7 cellular contexts compared by ENCODE assay signal in genomic region chr19:1253514-1254080, GRCh38.
DNase-seq lines count a peak whose midpoint lies in the region; ATAC-seq and TF ChIP-seq lines count a peak whose summit lies in the region.

No MANE protein-coding gene starts in this region.

- peaks cover 37% of the 10 kb centered on the region for H3K4me1 Mint-ChIP-seq in activated naive CD8-positive, alpha-beta T cell treated with anti-CD3 and anti-CD28 coated beads, Interleukin-2, amount 50 U/mL, for 24 hours

- H3K9me2 ChIP-seq in MM.1S (replicated peaks; ENCODE audit: insufficient read depth, low read length), result no peaks in the 10 kb centered on the region

- peak overlapping the region; percentile 89 for H3K27ac ChIP-seq in HUES48 (ENCODE audit: low read depth, low read length)
- peak overlapping the region; percentile 97 for H3K27ac ChIP-seq in stomach smooth muscle (ENCODE audit: low read length)
- H3K27ac ChIP-seq in MM.1S (ENCODE audit: low read length), result no peak overlapping the region

- H3K4me1 ChIP-seq in HUES48 (ENCODE audit: control insufficient read depth, insufficient read depth, low read length) (no peaks in the 10 kb centered on the region; the same call in 1 of the 2 replicates), stomach smooth muscle (ENCODE audit: control insufficient read depth, insufficient read depth, low read length) (peaks cover 61% of the 10 kb centered on the region), MM.1S (ENCODE audit: low read length) (peaks cover 4% of the 10 kb centered on the region; the same call in 1 of the 2 replicates)

- no peaks in the 10 kb centered on the region for H4K20me1 ChIP-seq in MM.1S (ENCODE audit: insufficient read depth, low read length)

- H3K9ac ChIP-seq in HUES48 (ENCODE audit: low read depth, low read length), result no peak overlapping the region
- peak overlapping the region; percentile 61 to 72 for H3K9ac ChIP-seq in stomach smooth muscle (ENCODE audit: low read length in 2 of 2)
- no peak overlapping the region for H3K9ac ChIP-seq in MM.1S (ENCODE audit: low read length)

- H3K36me3 ChIP-seq in HUES48 (ENCODE audit: control insufficient read depth, insufficient read depth, low read length) (peaks cover 58% of the 10 kb centered on the region), stomach smooth muscle (ENCODE audit: control insufficient read depth in 2 of 2, insufficient read depth in 2 of 2, low read length in 2 of 2) (peaks cover 23 to 37% of the 10 kb centered on the region in 2 donors), MM.1S (replicated peaks; ENCODE audit: insufficient read depth, low read length) (peaks cover 12% of the 10 kb centered on the region; the same call in 1 of the 2 replicates)

- peaks cover 34% of the 10 kb centered on the region for H3K79me2 ChIP-seq in MM.1S (ENCODE audit: low read length)

- DNase-seq in activated naive CD8-positive, alpha-beta T cell treated with anti-CD3 and anti-CD28 coated beads, Interleukin-2, amount 50 U/mL, for 24 hours, result no peak
- DNase-seq in kidney glomerular epithelial cell (lab: John Stamatoyannopoulos, UW) (peak; percentile 86), MM.1S (no peak)

- H3K9me3 ChIP-seq in HUES48 (ENCODE audit: control insufficient read depth, insufficient read depth, low read length) (no peaks in the 10 kb centered on the region), stomach smooth muscle (ENCODE audit: control insufficient read depth in 2 of 2, low read length in 2 of 2) (no peaks in the 10 kb centered on the region), MM.1S (replicated peaks; ENCODE audit: insufficient read depth, low read length) (no peaks in the 10 kb centered on the region)

- H3K27ac Mint-ChIP-seq in activated naive CD8-positive, alpha-beta T cell treated with anti-CD3 and anti-CD28 coated beads, Interleukin-2, amount 50 U/mL, for 24 hours, result peak overlapping the region; percentile 87

- H3K4me3 ChIP-seq in HUES48 (ENCODE audit: low read depth, low read length) (no peak overlapping the region), stomach smooth muscle (ENCODE audit: low read length in 2 of 2) (peak overlapping the region; percentile 59 to 72), MM.1S (ENCODE audit: low read length) (no peak overlapping the region)

- no peak overlapping the region for H2AFZ ChIP-seq in MM.1S (ENCODE audit: low read length)

- H3K36me3 Mint-ChIP-seq in activated naive CD8-positive, alpha-beta T cell treated with anti-CD3 and anti-CD28 coated beads, Interleukin-2, amount 50 U/mL, for 24 hours (ENCODE audit: low read depth), result peaks cover 29% of the 10 kb centered on the region

- H3K27me3 ChIP-seq in HUES48 (ENCODE audit: control insufficient read depth, insufficient read depth, low read length) (no peaks in the 10 kb centered on the region), stomach smooth muscle (ENCODE audit: control insufficient read depth in 1 of 2, insufficient read depth in 2 of 2, low read length in 2 of 2) (no peaks in the 10 kb centered on the region), MM.1S (replicated peaks; ENCODE audit: insufficient read depth, low read length) (no peaks in the 10 kb centered on the region)

- peaks cover 3% of the 10 kb centered on the region; the same call in 1 of the 2 replicates for H3F3A ChIP-seq in MM.1S (ENCODE audit: insufficient read depth, low read length)

- H3K4me3 Mint-ChIP-seq in activated naive CD8-positive, alpha-beta T cell treated with anti-CD3 and anti-CD28 coated beads, Interleukin-2, amount 50 U/mL, for 24 hours, result peak overlapping the region; percentile 93

- H3K9me3 Mint-ChIP-seq in activated naive CD8-positive, alpha-beta T cell treated with anti-CD3 and anti-CD28 coated beads, Interleukin-2, amount 50 U/mL, for 24 hours, result no peaks in the 10 kb centered on the region

- H3K27me3 Mint-ChIP-seq in activated naive CD8-positive, alpha-beta T cell treated with anti-CD3 and anti-CD28 coated beads, Interleukin-2, amount 50 U/mL, for 24 hours, result no peaks in the 10 kb centered on the region

- no peak for ATAC-seq in activated naive CD8-positive, alpha-beta T cell treated with anti-CD3 and anti-CD28 coated beads, Interleukin-2, amount 50 U/mL, for 24 hours
- no peak for ATAC-seq in HG02642 (IDR thresholded peaks at IDR 0.05; ENCODE audit: poor library complexity, unreplicated experiment)
- no peak for ATAC-seq in HG03025 (IDR thresholded peaks at IDR 0.05; ENCODE audit: low FRiP score, unreplicated experiment)

- TF ChIP-seq CTCF in MM.1S (IDR thresholded peaks at IDR 0.05; ENCODE audit: low read length), result no peak

- H3K4me2 ChIP-seq in MM.1S (ENCODE audit: low read depth, low read length), result no peak overlapping the region

Comparison
In these comparisons a context has a peak if more than half of its experiments do, and no peak if none do; other contexts are left out.
1. H3K4me3 ChIP-seq: peak in stomach smooth muscle (2 of 2); none in HUES48 (single experiment) and MM.1S (single experiment).
2. H3K9ac ChIP-seq: peak in stomach smooth muscle (2 of 2); none in HUES48 (single experiment) and MM.1S (single experiment).